24 cellular contexts compared by ENCODE assay signal in genomic region chr20:10313701-10314100, GRCh38.
DNase-seq lines count a peak whose midpoint lies in the region; ATAC-seq, FAIRE-seq and TF ChIP-seq lines count a peak whose summit lies in the region.
"Had no signal": no experiment of that assay in that cellular context is flagged by ENCODE, and none has a peak within 500 bp of the region (broad histone marks: within the 10 kb centered on the region; RNA-seq: fewer than 3 reads in every experiment).

No MANE protein-coding gene starts in this region.

- H3K36me3 ChIP-seq in K562 (ENCODE audit: control insufficient read depth, insufficient read depth, low read length) (no peaks in the 10 kb centered on the region), skeletal muscle satellite cell (ENCODE audit: insufficient read depth, low read length) (no peaks in the 10 kb centered on the region)
- H3K36me3 ChIP-seq: left lung, ovary had no signal

- H3K4me1 ChIP-seq in K562 (replicated peaks in 1 of 2; ENCODE audit: control insufficient read depth in 2 of 2, insufficient read depth in 2 of 2, low read length in 2 of 2) (no peaks in the 10 kb centered on the region), skeletal muscle satellite cell (ENCODE audit: control insufficient read depth, insufficient read depth, low read length) (peaks cover 64% of the 10 kb centered on the region)
- H3K4me1 ChIP-seq: BE2C, left lung had no signal

- BruUV-seq in K562 (replicated peaks; lab: Mats Ljungman, UMichigan), result no TSS peak

- H3K27me3 ChIP-seq in K562 (ENCODE audit: control insufficient read depth in 2 of 2, insufficient read depth in 2 of 2, low read length in 2 of 2) (no peaks in the 10 kb centered on the region), skeletal muscle satellite cell (ENCODE audit: control insufficient read depth, insufficient read depth, low read length) (no peaks in the 10 kb centered on the region)
- H3K27me3 ChIP-seq: BE2C, left lung, ovary had no signal

- no peak for FAIRE-seq in K562 (lab: Jason Lieb, UNC)
- FAIRE-seq: GM18507, H1 had no signal

- no peak for TF ChIP-seq POLR2A in K562 (conservative IDR thresholded peaks at IDR 0.05)

- TF ChIP-seq EP300 in K562 (IDR thresholded peaks at IDR 0.05; ENCODE audit: low read length), result no peak

- CTCF ChIA-PET in K562 (lab: Yijun Ruan, JAX; ENCODE audit: low intra/inter-chr PET ratio), result no interaction called here

- H3K27ac ChIP-seq in K562 (ENCODE audit: extremely low read depth, low read depth, low read length), result no peak overlapping the region
- H3K27ac ChIP-seq: 22Rv1, left lung, ovary, VCaP had no signal

- no peak overlapping the region for H2AFZ ChIP-seq in K562 (ENCODE audit: low read depth, low read length)

- WGBS in K562 (ENCODE audit: insufficient coverage, low coverage, missing lambda C conversion rate), result 0% methylated on average over 3 of the region's 3 CpGs

- no peak for TF ChIP-seq RAD21 in K562 (CRISPR knock-in tag; conservative IDR thresholded peaks at IDR 0.05 in 1 of 2, IDR thresholded peaks at IDR 0.05 in 1 of 2)

- POLR2A ChIA-PET in K562 (lab: Yijun Ruan, JAX), result no interaction called here

- H3K79me2 ChIP-seq in K562 (ENCODE audit: control insufficient read depth, insufficient read depth, low read length), result no peaks in the 10 kb centered on the region

- no peak for TF ChIP-seq CTCF in K562 (IDR thresholded peaks at IDR 0.05 in 2 of 3, conservative IDR thresholded peaks at IDR 0.05 in 1 of 3; ENCODE audit: insufficient read depth in 2 of 3, low read depth in 1 of 3, low read length in 3 of 3)

- intact Hi-C loops in K562 (cut with micrococcal nuclease), result loop anchor here (10.0 kb wide), 1 partner anchor 231 kb away; no protein-coding TSS in a partner anchor

- peak; percentile 47 for DNase-seq in DMS53 (lab: John Stamatoyannopoulos, UW)
- DNase-seq in DMS53 treated with DMSO at 0.1 percent for 48 hours (lab: John Stamatoyannopoulos, UW; ENCODE audit: unreplicated experiment), result no peak
- no peak for DNase-seq in K562 (ENCODE audit: extremely low read depth in 1 of 4, low spot score in 3 of 4)
- DNase-seq in iPS-NIHi11 (ENCODE audit: low spot score), result peak; percentile 41
- DNase-seq in NCI-H2171 treated with DMSO at 0.1 percent for 48 hours (lab: John Stamatoyannopoulos, UW), result no peak
- DNase-seq: activated CD8-positive, alpha-beta T cell treated with anti-CD3 and anti-CD28 coated beads for 36 hours; activated naive CD4-positive, alpha-beta T cell treated with anti-CD3 and anti-CD28 coated beads, Interleukin-2, amount 50 U/mL, for 16 hours; activated T-cell treated with anti-CD3 and anti-CD28 coated beads, Interleukin-2, amount 50 U/mL, for 24 hours; BE2C; erythroblast; left lung; NCI-H1417; NCI-H748 treated with DMSO at 0.1 percent for 48 hours; OCI-M1; SHP77 treated with DMSO at 0.1 percent for 48 hours; stimulated activated naive CD8-positive, alpha-beta T cell treated with anti-CD3 and anti-CD28 coated beads, Interleukin-15, amount 100 ng/mL, for 72 hours had no signal

- H3K4me3 ChIP-seq in K562 (no peak overlapping the region), skeletal muscle satellite cell (ENCODE audit: low read length) (no peak overlapping the region)
- H3K4me3 ChIP-seq: left lung, ovary had no signal

- no peak overlapping the region for H3K4me2 ChIP-seq in K562 (ENCODE audit: insufficient read depth, low read length)
- peak overlapping the region; percentile 73 for H3K4me2 ChIP-seq in skeletal muscle satellite cell (ENCODE audit: low read length)

- H3K9ac ChIP-seq in K562 (ENCODE audit: insufficient read depth in 1 of 2, low read depth in 2 of 2, low read length in 2 of 2) (no peak overlapping the region), skeletal muscle satellite cell (ENCODE audit: low read depth, low read length) (peak overlapping the region; percentile 71)

- H4K20me1 ChIP-seq in K562 (replicated peaks; ENCODE audit: control insufficient read depth, insufficient read depth, low read length), result no peaks in the 10 kb centered on the region; the same call in 1 of the 2 replicates

- in situ Hi-C loops in K562 (cut with MboI), result no loop called here

- ATAC-seq in K562 (no peak), HG03460 (IDR thresholded peaks at IDR 0.05; ENCODE audit: unreplicated experiment) (no peak), HG02840 (IDR thresholded peaks at IDR 0.05; ENCODE audit: low FRiP score, unreplicated experiment) (no peak)
- ATAC-seq: activated CD8-positive, alpha-beta T cell treated with anti-CD3 and anti-CD28 coated beads for 36 hours; left lung; stimulated activated naive CD8-positive, alpha-beta T cell treated with anti-CD3 and anti-CD28 coated beads, Interleukin-15, amount 100 ng/mL, for 72 hours had no signal

- H3K9me3 ChIP-seq in K562 (replicated peaks; ENCODE audit: control insufficient read depth, insufficient read depth, low read depth, low read length), result no peaks in the 10 kb centered on the region
- no peaks in the 10 kb centered on the region for H3K9me3 ChIP-seq in skeletal muscle satellite cell (replicated peaks; ENCODE audit: low read length)
- H3K9me3 ChIP-seq: BE2C, ovary had no signal

- no peaks in the 10 kb centered on the region for H3K9me1 ChIP-seq in K562 (ENCODE audit: control insufficient read depth, insufficient read depth, low read length)

TF ChIP-seq in K562, 482 proteins besides CTCF, POLR2A, EP300 and RAD21:
- TF ChIP-seq, protein P1, sequence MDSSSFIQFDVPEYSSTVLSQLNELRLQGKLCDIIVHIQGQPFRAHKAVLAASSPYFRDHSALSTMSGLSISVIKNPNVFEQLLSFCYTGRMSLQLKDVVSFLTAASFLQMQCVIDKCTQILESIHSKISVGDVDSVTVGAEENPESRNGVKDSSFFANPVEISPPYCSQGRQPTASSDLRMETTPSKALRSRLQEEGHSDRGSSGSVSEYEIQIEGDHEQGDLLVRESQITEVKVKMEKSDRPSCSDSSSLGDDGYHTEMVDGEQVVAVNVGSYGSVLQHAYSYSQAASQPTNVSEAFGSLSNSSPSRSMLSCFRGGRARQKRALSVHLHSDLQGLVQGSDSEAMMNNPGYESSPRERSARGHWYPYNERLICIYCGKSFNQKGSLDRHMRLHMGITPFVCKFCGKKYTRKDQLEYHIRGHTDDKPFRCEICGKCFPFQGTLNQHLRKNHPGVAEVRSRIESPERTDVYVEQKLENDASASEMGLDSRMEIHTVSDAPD (CRISPR knock-in tag; IDR thresholded peaks at IDR 0.05), result no peak
- peak; percentile 12; the same call in 1 of the 2 replicates for TF ChIP-seq CBFA2T3 (IDR thresholded peaks at IDR 0.05)

Comparison
In these comparisons a context has a peak if more than half of its experiments do, and no peak if none do; other contexts are left out.
1. DNase-seq: peak in DMS53 (single experiment) and iPS-NIHi11 (single experiment); none in DMS53 treated with DMSO at 0.1 percent for 48 hours (single experiment), K562 (0 of 4) and NCI-H2171 treated with DMSO at 0.1 percent for 48 hours (single experiment).